ENCODE assay signal across 4 cellular contexts in genomic region chr21:22813201-22813600, GRCh38.
"Had no signal": no experiment of that assay in that cellular context is flagged by ENCODE, and none has a peak within 500 bp of the region (broad histone marks: within the 10 kb centered on the region; RNA-seq: fewer than 3 reads in every experiment).

No MANE protein-coding gene starts in this region.

- H3K4me2 ChIP-seq: GM23338 had no signal

- H3K4me3 ChIP-seq: GM23338 had no signal

- H2AFZ ChIP-seq: GM23338 had no signal

- H3K27ac ChIP-seq: HL-60 had no signal

- DNase-seq: H9, HCEC 1CT had no signal
